1 cellular context compared by ENCODE assay signal in the genomic region with DNA sequence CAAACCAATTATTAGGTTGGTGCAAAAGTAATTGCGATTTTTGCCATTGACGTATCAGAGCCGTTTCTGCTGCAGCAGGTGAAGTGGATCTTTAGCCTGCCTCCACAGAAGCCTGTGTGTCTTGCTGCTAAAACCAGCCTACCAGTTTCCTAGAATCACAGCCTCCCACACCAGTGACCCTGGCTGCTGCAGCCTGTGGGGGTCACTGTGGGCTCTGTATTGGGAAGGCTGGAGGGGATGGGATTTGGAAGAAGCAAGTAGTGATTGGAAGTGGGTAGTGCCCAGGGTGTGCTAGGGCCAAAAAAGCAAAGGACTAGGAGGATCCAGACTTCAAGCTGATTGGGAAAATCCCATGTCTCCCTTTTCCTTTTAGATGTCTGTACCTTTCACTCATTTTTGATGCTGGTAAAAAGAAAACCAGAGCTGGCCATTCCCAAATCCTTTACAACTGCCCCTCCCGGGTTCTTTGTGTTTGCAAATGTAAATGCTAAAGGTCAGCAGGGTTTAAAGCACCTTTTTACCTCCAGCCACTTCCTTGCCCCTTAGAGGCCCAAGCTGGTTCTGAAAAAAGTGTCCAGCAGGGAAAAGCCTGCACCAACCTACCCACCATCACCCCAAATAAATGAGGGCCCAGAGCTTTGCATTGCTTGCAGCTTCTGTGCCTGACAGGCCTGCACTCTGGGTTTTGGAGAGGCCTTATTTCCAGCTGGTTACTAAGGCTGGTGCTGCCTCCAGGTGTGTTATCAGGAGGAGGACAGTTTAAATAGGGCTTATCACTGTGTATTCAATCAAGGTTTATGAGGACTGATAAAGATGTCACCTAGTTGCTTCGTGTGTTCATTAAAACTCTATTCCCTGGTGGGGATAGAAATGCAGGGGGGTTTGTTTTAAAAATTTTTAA.
TF ChIP-seq lines count a peak whose summit lies in the region.

No MANE protein-coding gene starts in this region.

TF ChIP-seq in GM23338, 12 proteins besides CTCF, POLR2A, EP300 and RAD21 (continued from another document):
- no peak for TF ChIP-seq ETS1 (IDR thresholded peaks at IDR 0.05)
